In genomic region chr7:144568234-144568633, GRCh38 we compare ENCODE assay signal across 3 cellular contexts.
TF ChIP-seq lines count a peak whose summit lies in the region.

No MANE protein-coding gene starts in this region.

TF ChIP-seq in HepG2, 621 proteins besides CTCF, POLR2A, EP300 and RAD21:
- TF ChIP-seq, protein P1, sequence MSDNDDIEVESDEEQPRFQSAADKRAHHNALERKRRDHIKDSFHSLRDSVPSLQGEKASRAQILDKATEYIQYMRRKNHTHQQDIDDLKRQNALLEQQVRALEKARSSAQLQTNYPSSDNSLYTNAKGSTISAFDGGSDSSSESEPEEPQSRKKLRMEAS (IDR thresholded peaks at IDR 0.05) = no peak
- TF ChIP-seq DR1 (CRISPR knock-in tag; IDR thresholded peaks at IDR 0.05) = no peak
- TF ChIP-seq ZBTB37 (CRISPR knock-in tag; IDR thresholded peaks at IDR 0.05) = no peak
- no peak for TF ChIP-seq ZNF749 (CRISPR knock-in tag; IDR thresholded peaks at IDR 0.05; ENCODE audit: borderline replicate concordance)
- no peak for TF ChIP-seq ZNF251 (CRISPR knock-in tag; IDR thresholded peaks at IDR 0.05)
- no peak for TF ChIP-seq TBX3 (IDR thresholded peaks at IDR 0.05; ENCODE audit: borderline replicate concordance)
- peak; percentile 94 for TF ChIP-seq MAFF (IDR thresholded peaks at IDR 0.05; ENCODE audit: low read depth, low read length)
- TF ChIP-seq DMAP1 (CRISPR knock-in tag; IDR thresholded peaks at IDR 0.05) = no peak
- TF ChIP-seq ZNF317 (CRISPR knock-in tag; IDR thresholded peaks at IDR 0.05) = no peak
- no peak for TF ChIP-seq ZFX (CRISPR knock-in tag; IDR thresholded peaks at IDR 0.05; ENCODE audit: low read depth)
- no peak for TF ChIP-seq MTA1 (CRISPR knock-in tag; IDR thresholded peaks at IDR 0.05; ENCODE audit: borderline replicate concordance)
- no peak for TF ChIP-seq CREM (IDR thresholded peaks at IDR 0.05)
- TF ChIP-seq CREM (CRISPR knock-in tag; IDR thresholded peaks at IDR 0.05) = no peak
- no peak for TF ChIP-seq FOXM1 (CRISPR knock-in tag; IDR thresholded peaks at IDR 0.05)
- TF ChIP-seq TOPORS (CRISPR knock-in tag; IDR thresholded peaks at IDR 0.05) = no peak
- peak; percentile 94 to 95 for TF ChIP-seq MAFK (conservative IDR thresholded peaks at IDR 0.05 in 1 of 2, IDR thresholded peaks at IDR 0.05 in 1 of 2; ENCODE audit: low read length in 2 of 2)
- TF ChIP-seq ZNF672 (CRISPR knock-in tag; IDR thresholded peaks at IDR 0.05) = no peak
- no peak for TF ChIP-seq HDAC2 (CRISPR knock-in tag; IDR thresholded peaks at IDR 0.05)

TF ChIP-seq in IMR-90, 13 proteins besides CTCF, POLR2A, EP300 and RAD21:
- TF ChIP-seq MAFK (IDR thresholded peaks at IDR 0.05; ENCODE audit: low read depth, low read length) (peak; percentile 79), NFE2L2 (IDR thresholded peaks at IDR 0.05; ENCODE audit: low read depth, low read length) (no peak), CHD1 (IDR thresholded peaks at IDR 0.05; ENCODE audit: low read depth, low read length) (no peak), BHLHE40 (IDR thresholded peaks at IDR 0.05; ENCODE audit: low read depth, low read length) (no peak), CEBPB (IDR thresholded peaks at IDR 0.05; ENCODE audit: low read depth, low read length) (no peak)
- TF ChIP-seq, protein P2, sequence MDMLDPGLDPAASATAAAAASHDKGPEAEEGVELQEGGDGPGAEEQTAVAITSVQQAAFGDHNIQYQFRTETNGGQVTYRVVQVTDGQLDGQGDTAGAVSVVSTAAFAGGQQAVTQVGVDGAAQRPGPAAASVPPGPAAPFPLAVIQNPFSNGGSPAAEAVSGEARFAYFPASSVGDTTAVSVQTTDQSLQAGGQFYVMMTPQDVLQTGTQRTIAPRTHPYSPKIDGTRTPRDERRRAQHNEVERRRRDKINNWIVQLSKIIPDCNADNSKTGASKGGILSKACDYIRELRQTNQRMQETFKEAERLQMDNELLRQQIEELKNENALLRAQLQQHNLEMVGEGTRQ (IDR thresholded peaks at IDR 0.05; ENCODE audit: low read depth, low read length) = no peak

TF ChIP-seq in H1, 55 proteins besides CTCF, POLR2A, EP300 and RAD21:
- TF ChIP-seq HDAC2 (IDR thresholded peaks at IDR 0.05; ENCODE audit: borderline replicate concordance in 1 of 2, low read depth in 2 of 2, low read length in 2 of 2) (no peak), MAFK (IDR thresholded peaks at IDR 0.05; ENCODE audit: low read depth, low read length) (peak; percentile 65; the same call in 1 of the 2 replicates)
